1 cellular context compared by ENCODE assay signal in the genomic region with DNA sequence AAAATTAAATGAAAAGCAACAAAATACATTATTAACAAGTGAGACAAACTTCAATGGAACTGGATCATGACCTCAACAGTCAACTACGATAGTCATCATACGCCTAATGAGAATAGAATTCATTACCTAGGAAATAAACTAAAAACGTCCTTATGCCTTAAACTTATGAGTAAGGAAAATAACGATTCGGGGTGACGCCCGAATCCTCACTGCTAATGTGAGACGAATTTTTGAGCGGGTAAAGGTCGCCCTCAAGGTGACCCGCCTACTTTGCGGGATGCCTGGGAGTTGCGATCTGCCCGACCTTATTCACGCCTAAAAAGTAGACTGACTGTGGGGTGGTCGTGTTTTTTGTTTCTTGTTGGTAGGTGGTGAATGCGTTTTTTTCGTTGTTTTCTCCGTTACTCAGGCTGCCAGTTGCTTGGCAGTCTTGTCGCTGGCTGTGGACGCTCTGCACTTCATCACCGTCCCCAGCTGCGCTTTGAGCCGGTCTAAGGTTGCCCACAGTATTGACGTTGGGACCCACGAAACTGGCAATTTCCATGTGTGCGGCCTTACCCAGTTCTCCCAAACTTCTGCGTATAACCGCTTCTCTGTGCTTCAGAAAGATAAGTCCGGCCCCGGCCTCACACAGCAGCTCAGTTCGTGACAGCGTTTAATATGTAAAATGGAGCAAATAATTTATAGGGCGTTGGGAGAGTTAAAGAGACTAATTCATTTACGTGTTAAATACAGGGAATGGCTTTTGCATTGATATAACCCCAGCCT.
A peak's percentile ranks its signal among the peaks of the same experiment; 100 is the strongest.
TF ChIP-seq lines count a peak whose summit lies in the region.

No MANE protein-coding gene starts in this region.

TF ChIP-seq in HepG2, 621 proteins besides CTCF, POLR2A, EP300 and RAD21 (continued from another document and continues in another):
- TF ChIP-seq, protein P1, sequence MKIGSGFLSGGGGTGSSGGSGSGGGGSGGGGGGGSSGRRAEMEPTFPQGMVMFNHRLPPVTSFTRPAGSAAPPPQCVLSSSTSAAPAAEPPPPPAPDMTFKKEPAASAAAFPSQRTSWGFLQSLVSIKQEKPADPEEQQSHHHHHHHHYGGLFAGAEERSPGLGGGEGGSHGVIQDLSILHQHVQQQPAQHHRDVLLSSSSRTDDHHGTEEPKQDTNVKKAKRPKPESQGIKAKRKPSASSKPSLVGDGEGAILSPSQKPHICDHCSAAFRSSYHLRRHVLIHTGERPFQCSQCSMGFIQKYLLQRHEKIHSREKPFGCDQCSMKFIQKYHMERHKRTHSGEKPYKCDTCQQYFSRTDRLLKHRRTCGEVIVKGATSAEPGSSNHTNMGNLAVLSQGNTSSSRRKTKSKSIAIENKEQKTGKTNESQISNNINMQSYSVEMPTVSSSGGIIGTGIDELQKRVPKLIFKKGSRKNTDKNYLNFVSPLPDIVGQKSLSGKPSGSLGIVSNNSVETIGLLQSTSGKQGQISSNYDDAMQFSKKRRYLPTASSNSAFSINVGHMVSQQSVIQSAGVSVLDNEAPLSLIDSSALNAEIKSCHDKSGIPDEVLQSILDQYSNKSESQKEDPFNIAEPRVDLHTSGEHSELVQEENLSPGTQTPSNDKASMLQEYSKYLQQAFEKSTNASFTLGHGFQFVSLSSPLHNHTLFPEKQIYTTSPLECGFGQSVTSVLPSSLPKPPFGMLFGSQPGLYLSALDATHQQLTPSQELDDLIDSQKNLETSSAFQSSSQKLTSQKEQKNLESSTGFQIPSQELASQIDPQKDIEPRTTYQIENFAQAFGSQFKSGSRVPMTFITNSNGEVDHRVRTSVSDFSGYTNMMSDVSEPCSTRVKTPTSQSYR (CRISPR knock-in tag; IDR thresholded peaks at IDR 0.05; ENCODE audit: borderline replicate concordance), result no peak
- TF ChIP-seq, protein P2, sequence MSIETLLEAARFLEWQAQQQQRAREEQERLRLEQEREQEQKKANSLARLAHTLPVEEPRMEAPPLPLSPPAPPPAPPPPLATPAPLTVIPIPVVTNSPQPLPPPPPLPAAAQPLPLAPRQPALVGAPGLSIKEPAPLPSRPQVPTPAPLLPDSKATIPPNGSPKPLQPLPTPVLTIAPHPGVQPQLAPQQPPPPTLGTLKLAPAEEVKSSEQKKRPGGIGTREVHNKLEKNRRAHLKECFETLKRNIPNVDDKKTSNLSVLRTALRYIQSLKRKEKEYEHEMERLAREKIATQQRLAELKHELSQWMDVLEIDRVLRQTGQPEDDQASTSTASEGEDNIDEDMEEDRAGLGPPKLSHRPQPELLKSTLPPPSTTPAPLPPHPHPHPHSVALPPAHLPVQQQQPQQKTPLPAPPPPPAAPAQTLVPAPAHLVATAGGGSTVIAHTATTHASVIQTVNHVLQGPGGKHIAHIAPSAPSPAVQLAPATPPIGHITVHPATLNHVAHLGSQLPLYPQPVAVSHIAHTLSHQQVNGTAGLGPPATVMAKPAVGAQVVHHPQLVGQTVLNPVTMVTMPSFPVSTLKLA (IDR thresholded peaks at IDR 0.05), result no peak
- TF ChIP-seq, protein P3, sequence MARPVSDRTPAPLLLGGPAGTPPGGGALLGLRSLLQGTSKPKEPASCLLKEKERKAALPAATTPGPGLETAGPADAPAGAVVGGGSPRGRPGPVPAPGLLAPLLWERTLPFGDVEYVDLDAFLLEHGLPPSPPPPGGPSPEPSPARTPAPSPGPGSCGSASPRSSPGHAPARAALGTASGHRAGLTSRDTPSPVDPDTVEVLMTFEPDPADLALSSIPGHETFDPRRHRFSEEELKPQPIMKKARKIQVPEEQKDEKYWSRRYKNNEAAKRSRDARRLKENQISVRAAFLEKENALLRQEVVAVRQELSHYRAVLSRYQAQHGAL (CRISPR knock-in tag; IDR thresholded peaks at IDR 0.05; ENCODE audit: not compliant biosample characterization), result peak; percentile 85
- no peak; the same call in none of the 2 replicates for TF ChIP-seq SRY (CRISPR knock-in tag; IDR thresholded peaks at IDR 0.05)
- TF ChIP-seq TMF1 (CRISPR knock-in tag; IDR thresholded peaks at IDR 0.05; ENCODE audit: low read depth), result peak; percentile 85
- TF ChIP-seq, protein P4, sequence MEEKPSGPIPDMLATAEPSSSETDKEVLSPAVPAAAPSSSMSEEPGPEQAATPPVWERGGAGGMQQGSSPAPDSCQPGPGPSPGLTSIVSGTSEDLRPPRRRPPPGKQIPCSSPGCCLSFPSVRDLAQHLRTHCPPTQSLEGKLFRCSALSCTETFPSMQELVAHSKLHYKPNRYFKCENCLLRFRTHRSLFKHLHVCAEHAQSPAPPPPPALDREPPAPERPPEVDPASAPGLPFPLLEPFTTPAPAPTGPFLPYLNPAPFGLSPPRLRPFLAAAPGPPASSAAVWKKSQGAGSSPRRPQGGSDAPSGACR (CRISPR knock-in tag; IDR thresholded peaks at IDR 0.05), result no peak; the same call in 1 of the 2 replicates
- 0 out of 2 replicates have a peak, but pooled peaks have one; percentile 23 for TF ChIP-seq ZZZ3 (CRISPR knock-in tag; IDR thresholded peaks at IDR 0.05; ENCODE audit: borderline replicate concordance)
- TF ChIP-seq, protein P5, sequence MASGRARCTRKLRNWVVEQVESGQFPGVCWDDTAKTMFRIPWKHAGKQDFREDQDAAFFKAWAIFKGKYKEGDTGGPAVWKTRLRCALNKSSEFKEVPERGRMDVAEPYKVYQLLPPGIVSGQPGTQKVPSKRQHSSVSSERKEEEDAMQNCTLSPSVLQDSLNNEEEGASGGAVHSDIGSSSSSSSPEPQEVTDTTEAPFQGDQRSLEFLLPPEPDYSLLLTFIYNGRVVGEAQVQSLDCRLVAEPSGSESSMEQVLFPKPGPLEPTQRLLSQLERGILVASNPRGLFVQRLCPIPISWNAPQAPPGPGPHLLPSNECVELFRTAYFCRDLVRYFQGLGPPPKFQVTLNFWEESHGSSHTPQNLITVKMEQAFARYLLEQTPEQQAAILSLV (CRISPR knock-in tag; IDR thresholded peaks at IDR 0.05; ENCODE audit: borderline replicate concordance), result no peak
- TF ChIP-seq RBAK (CRISPR knock-in tag; IDR thresholded peaks at IDR 0.05), result peak; percentile 28; the same call in 1 of the 2 replicates
- peak; percentile 72; the same call in 1 of the 2 replicates for TF ChIP-seq CCDC6 (CRISPR knock-in tag; IDR thresholded peaks at IDR 0.05)
- TF ChIP-seq, protein P6, sequence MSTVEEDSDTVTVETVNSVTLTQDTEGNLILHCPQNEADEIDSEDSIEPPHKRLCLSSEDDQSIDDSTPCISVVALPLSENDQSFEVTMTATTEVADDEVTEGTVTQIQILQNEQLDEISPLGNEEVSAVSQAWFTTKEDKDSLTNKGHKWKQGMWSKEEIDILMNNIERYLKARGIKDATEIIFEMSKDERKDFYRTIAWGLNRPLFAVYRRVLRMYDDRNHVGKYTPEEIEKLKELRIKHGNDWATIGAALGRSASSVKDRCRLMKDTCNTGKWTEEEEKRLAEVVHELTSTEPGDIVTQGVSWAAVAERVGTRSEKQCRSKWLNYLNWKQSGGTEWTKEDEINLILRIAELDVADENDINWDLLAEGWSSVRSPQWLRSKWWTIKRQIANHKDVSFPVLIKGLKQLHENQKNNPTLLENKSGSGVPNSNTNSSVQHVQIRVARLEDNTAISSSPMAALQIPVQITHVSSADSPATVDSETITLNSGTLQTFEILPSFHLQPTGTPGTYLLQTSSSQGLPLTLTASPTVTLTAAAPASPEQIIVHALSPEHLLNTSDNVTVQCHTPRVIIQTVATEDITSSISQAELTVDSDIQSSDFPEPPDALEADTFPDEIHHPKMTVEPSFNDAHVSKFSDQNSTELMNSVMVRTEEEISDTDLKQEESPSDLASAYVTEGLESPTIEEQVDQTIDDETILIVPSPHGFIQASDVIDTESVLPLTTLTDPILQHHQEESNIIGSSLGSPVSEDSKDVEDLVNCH (CRISPR knock-in tag; IDR thresholded peaks at IDR 0.05), result peak; percentile 83
- TF ChIP-seq KLF6 (CRISPR knock-in tag; IDR thresholded peaks at IDR 0.05), result peak; percentile 98
- TF ChIP-seq KLF12 (CRISPR knock-in tag; IDR thresholded peaks at IDR 0.05; ENCODE audit: borderline replicate concordance), result no peak
- TF ChIP-seq ZNF20 (CRISPR knock-in tag; IDR thresholded peaks at IDR 0.05), result peak; percentile 81; the same call in 1 of the 2 replicates
- TF ChIP-seq ZNF468 (CRISPR knock-in tag; IDR thresholded peaks at IDR 0.05), result no peak
- TF ChIP-seq ZNF501 (CRISPR knock-in tag; IDR thresholded peaks at IDR 0.05), result no peak
- no peak for TF ChIP-seq FLYWCH1 (CRISPR knock-in tag; IDR thresholded peaks at IDR 0.05)
- TF ChIP-seq, protein P7, sequence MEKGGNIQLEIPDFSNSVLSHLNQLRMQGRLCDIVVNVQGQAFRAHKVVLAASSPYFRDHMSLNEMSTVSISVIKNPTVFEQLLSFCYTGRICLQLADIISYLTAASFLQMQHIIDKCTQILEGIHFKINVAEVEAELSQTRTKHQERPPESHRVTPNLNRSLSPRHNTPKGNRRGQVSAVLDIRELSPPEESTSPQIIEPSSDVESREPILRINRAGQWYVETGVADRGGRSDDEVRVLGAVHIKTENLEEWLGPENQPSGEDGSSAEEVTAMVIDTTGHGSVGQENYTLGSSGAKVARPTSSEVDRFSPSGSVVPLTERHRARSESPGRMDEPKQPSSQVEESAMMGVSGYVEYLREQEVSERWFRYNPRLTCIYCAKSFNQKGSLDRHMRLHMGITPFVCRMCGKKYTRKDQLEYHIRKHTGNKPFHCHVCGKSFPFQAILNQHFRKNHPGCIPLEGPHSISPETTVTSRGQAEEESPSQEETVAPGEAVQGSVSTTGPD (CRISPR knock-in tag; IDR thresholded peaks at IDR 0.05), result no peak
- TF ChIP-seq ZNF598 (CRISPR knock-in tag; IDR thresholded peaks at IDR 0.05; ENCODE audit: borderline replicate concordance), result no peak
- TF ChIP-seq, protein P8, sequence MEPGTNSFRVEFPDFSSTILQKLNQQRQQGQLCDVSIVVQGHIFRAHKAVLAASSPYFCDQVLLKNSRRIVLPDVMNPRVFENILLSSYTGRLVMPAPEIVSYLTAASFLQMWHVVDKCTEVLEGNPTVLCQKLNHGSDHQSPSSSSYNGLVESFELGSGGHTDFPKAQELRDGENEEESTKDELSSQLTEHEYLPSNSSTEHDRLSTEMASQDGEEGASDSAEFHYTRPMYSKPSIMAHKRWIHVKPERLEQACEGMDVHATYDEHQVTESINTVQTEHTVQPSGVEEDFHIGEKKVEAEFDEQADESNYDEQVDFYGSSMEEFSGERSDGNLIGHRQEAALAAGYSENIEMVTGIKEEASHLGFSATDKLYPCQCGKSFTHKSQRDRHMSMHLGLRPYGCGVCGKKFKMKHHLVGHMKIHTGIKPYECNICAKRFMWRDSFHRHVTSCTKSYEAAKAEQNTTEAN (CRISPR knock-in tag; conservative IDR thresholded peaks at IDR 0.05), result peak; percentile 29
- peak; percentile 61 to 69 for TF ChIP-seq NR2F1 (CRISPR knock-in tag; IDR thresholded peaks at IDR 0.05)
- TF ChIP-seq, protein P9, sequence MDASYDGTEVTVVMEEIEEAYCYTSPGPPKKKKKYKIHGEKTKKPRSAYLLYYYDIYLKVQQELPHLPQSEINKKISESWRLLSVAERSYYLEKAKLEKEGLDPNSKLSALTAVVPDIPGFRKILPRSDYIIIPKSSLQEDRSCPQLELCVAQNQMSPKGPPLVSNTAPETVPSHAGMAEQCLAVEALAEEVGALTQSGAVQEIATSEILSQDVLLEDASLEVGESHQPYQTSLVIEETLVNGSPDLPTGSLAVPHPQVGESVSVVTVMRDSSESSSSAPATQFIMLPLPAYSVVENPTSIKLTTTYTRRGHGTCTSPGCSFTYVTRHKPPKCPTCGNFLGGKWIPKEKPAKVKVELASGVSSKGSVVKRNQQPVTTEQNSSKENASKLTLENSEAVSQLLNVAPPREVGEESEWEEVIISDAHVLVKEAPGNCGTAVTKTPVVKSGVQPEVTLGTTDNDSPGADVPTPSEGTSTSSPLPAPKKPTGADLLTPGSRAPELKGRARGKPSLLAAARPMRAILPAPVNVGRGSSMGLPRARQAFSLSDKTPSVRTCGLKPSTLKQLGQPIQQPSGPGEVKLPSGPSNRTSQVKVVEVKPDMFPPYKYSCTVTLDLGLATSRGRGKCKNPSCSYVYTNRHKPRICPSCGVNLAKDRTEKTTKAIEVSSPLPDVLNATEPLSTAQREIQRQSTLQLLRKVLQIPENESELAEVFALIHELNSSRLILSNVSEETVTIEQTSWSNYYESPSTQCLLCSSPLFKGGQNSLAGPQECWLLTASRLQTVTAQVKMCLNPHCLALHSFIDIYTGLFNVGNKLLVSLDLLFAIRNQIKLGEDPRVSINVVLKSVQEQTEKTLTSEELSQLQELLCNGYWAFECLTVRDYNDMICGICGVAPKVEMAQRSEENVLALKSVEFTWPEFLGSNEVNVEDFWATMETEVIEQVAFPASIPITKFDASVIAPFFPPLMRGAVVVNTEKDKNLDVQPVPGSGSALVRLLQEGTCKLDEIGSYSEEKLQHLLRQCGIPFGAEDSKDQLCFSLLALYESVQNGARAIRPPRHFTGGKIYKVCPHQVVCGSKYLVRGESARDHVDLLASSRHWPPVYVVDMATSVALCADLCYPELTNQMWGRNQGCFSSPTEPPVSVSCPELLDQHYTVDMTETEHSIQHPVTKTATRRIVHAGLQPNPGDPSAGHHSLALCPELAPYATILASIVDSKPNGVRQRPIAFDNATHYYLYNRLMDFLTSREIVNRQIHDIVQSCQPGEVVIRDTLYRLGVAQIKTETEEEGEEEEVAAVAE (CRISPR knock-in tag; IDR thresholded peaks at IDR 0.05; ENCODE audit: borderline replicate concordance), result peak; percentile 86
- TF ChIP-seq LCORL (IDR thresholded peaks at IDR 0.05), result peak; percentile 55; the same call in 1 of the 2 replicates
- TF ChIP-seq LCORL (CRISPR knock-in tag; IDR thresholded peaks at IDR 0.05), result peak; percentile 60; the same call in 1 of the 2 replicates
- TF ChIP-seq HOXD1 (CRISPR knock-in tag; IDR thresholded peaks at IDR 0.05), result peak; percentile 88
- TF ChIP-seq, protein P10, sequence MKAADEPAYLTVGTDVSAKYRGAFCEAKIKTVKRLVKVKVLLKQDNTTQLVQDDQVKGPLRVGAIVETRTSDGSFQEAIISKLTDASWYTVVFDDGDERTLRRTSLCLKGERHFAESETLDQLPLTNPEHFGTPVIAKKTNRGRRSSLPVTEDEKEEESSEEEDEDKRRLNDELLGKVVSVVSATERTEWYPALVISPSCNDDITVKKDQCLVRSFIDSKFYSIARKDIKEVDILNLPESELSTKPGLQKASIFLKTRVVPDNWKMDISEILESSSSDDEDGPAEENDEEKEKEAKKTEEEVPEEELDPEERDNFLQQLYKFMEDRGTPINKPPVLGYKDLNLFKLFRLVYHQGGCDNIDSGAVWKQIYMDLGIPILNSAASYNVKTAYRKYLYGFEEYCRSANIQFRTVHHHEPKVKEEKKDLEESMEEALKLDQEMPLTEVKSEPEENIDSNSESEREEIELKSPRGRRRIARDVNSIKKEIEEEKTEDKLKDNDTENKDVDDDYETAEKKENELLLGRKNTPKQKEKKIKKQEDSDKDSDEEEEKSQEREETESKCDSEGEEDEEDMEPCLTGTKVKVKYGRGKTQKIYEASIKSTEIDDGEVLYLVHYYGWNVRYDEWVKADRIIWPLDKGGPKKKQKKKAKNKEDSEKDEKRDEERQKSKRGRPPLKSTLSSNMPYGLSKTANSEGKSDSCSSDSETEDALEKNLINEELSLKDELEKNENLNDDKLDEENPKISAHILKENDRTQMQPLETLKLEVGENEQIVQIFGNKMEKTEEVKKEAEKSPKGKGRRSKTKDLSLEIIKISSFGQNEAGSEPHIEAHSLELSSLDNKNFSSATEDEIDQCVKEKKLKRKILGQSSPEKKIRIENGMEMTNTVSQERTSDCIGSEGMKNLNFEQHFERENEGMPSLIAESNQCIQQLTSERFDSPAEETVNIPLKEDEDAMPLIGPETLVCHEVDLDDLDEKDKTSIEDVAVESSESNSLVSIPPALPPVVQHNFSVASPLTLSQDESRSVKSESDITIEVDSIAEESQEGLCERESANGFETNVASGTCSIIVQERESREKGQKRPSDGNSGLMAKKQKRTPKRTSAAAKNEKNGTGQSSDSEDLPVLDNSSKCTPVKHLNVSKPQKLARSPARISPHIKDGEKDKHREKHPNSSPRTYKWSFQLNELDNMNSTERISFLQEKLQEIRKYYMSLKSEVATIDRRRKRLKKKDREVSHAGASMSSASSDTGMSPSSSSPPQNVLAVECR (CRISPR knock-in tag; IDR thresholded peaks at IDR 0.05; ENCODE audit: borderline replicate concordance), result peak; percentile 49; the same call in 1 of the 2 replicates
- peak; percentile 48; the same call in 1 of the 2 replicates for TF ChIP-seq NCOR1 (IDR thresholded peaks at IDR 0.05; ENCODE audit: borderline replicate concordance, low read length)
- TF ChIP-seq ZFY (CRISPR knock-in tag; IDR thresholded peaks at IDR 0.05), result no peak
- peak; percentile 86 for TF ChIP-seq ETV6 (CRISPR knock-in tag; conservative IDR thresholded peaks at IDR 0.05)
- TF ChIP-seq HDAC2 (CRISPR knock-in tag; IDR thresholded peaks at IDR 0.05), result peak; percentile 82
